1 cellular context compared by ENCODE assay signal in genomic region chr2:60553496-60553991, GRCh38.
TF ChIP-seq lines count a peak whose summit lies in the region.

Gene BCL11A, minus strand, starts transcription at chr2:60553654. Its CDS starts 384 bp downstream, at chr2:60553270.

TF ChIP-seq in H1, 55 proteins besides CTCF, POLR2A, EP300 and RAD21 (continued from another document):
- TF ChIP-seq YY1 (IDR thresholded peaks at IDR 0.05; ENCODE audit: low read depth, low read length) = no peak
- no peak for TF ChIP-seq CEBPB (IDR thresholded peaks at IDR 0.05; ENCODE audit: low read depth, low read length)
- no peak for TF ChIP-seq TAF7 (optimal IDR thresholded peaks at IDR 0.05; ENCODE audit: borderline replicate concordance, low read depth, low read length)
- TF ChIP-seq GTF2F1 (IDR thresholded peaks at IDR 0.05; ENCODE audit: borderline replicate concordance, low read depth, low read length) = no peak
- no peak for TF ChIP-seq BACH1 (IDR thresholded peaks at IDR 0.05; ENCODE audit: low read length)
- no peak; the same call in 1 of the 2 replicates for TF ChIP-seq TBP (IDR thresholded peaks at IDR 0.05; ENCODE audit: low read depth, low read length)
- no peak for TF ChIP-seq FOSL1 (IDR thresholded peaks at IDR 0.05; ENCODE audit: insufficient read depth, low read depth, low read length)
- TF ChIP-seq CTBP2 (IDR thresholded peaks at IDR 0.05; ENCODE audit: borderline replicate concordance, insufficient read depth, insufficient read length, low read length) = no peak
